11 cellular contexts compared by ENCODE assay signal in genomic region chr9:132163876-132164603, GRCh38. TPM values are rescaled to one million over a fixed set of nuclear protein-coding genes. Genes with fewer than 3 reads are reported as not detected.
A peak's percentile ranks its signal among the peaks of the same experiment; 100 is the strongest.
DNase-seq lines count a peak whose midpoint lies in the region; ATAC-seq and TF ChIP-seq lines count a peak whose summit lies in the region.
"Had no signal": no experiment of that assay in that cellular context is flagged by ENCODE, and none has a peak within 500 bp of the region (broad histone marks: within the 10 kb centered on the region; RNA-seq: fewer than 3 reads in every experiment).

No MANE protein-coding gene starts in this region.

- peaks cover 8 to 17% (median 13%) of the 10 kb centered on the region in 3 donors for H3K4me1 Mint-ChIP-seq in naive B cell

- H3K36me3 ChIP-seq in BLaER1 treated with 17β-estradiol and CSF1 and Interleukin-3, amounts not matched to agents 10 nM and 100 nM: peaks cover 0 to 31% (median 6%) of the 10 kb centered on the region in 11 experiments; a peak in 9 of 22 replicates
- H3K36me3 ChIP-seq in HUES48 (ENCODE audit: control insufficient read depth, insufficient read depth, low read length): no peaks in the 10 kb centered on the region

- peak overlapping the region; percentile 42 to 94 (median 68) for H3K4me3 Mint-ChIP-seq in naive B cell

- peak overlapping the region in 1 of 6 donors; percentile 86 for H3K27ac Mint-ChIP-seq in naive B cell
- H3K27ac Mint-ChIP-seq: activated naive CD4-positive, alpha-beta T cell treated with anti-CD3 and anti-CD28 coated beads, Interleukin-2, amount 50 U/mL, for 72 hours had no signal

- no peak for TF ChIP-seq CTCF in dorsolateral prefrontal cortex (IDR thresholded peaks at IDR 0.05 in 54 of 56, conservative IDR thresholded peaks at IDR 0.05 in 2 of 56; ENCODE audit: low read depth in 1 of 56, partially characterized antibody in 56 of 56)

- H3K4me3 ChIP-seq in BLaER1 treated with 17β-estradiol and CSF1 and Interleukin-3, amounts not matched to agents 10 nM and 100 nM: peak overlapping the region in 8 of 10 experiments; percentile 83 to 91 (median 87); a peak in 13 of 20 replicates
- H3K4me3 ChIP-seq in HUES48 (ENCODE audit: low read depth, low read length) (peak overlapping the region; percentile 59; the same call in 1 of the 2 replicates), dorsolateral prefrontal cortex (peak overlapping the region in 58 of 59 donors; percentile 54 to 91 (median 78))

- peaks cover 48 to 64% (median 51%) of the 10 kb centered on the region in 11 experiments for H3K27me3 ChIP-seq in BLaER1 treated with 17β-estradiol and CSF1 and Interleukin-3, amounts not matched to agents 10 nM and 100 nM
- H3K27me3 ChIP-seq in HUES48 (ENCODE audit: control insufficient read depth, insufficient read depth, low read length): peaks cover 82% of the 10 kb centered on the region
- H3K27me3 ChIP-seq in dorsolateral prefrontal cortex: peaks cover 0 to 7% (median 0%) of the 10 kb centered on the region in 45 donors

- no peaks in the 10 kb centered on the region for H3K9me3 ChIP-seq in BLaER1 treated with 17β-estradiol and CSF1 and Interleukin-3, amounts not matched to agents 10 nM and 100 nM (replicated peaks in 1 of 11)
- H3K9me3 ChIP-seq in HUES48 (ENCODE audit: control insufficient read depth, insufficient read depth, low read length): no peaks in the 10 kb centered on the region

- ATAC-seq in naive B cell (ENCODE audit: low read depth in 2 of 2) (no peak), GM19467 (IDR thresholded peaks at IDR 0.05; ENCODE audit: unreplicated experiment) (no peak), GM18498 (IDR thresholded peaks at IDR 0.05; ENCODE audit: unreplicated experiment) (no peak), GM21360 (IDR thresholded peaks at IDR 0.05; ENCODE audit: unreplicated experiment) (no peak)
- ATAC-seq: activated naive CD4-positive, alpha-beta T cell treated with anti-CD3 and anti-CD28 coated beads, Interleukin-2, amount 50 U/mL, for 72 hours had no signal

- no peak for DNase-seq in dorsolateral prefrontal cortex
- no peak for DNase-seq in naive B cell
- DNase-seq in NOMO-1 treated with DMSO at 0.1 percent for 48 hours (lab: John Stamatoyannopoulos, UW; ENCODE audit: unreplicated experiment): no peak
- DNase-seq: stimulated activated CD8-positive, alpha-beta memory T cell treated with anti-CD3 and anti-CD28 coated beads, Interleukin-4, amount 100 ng/mL, for 48 hours had no signal

- H3K9me3 Mint-ChIP-seq in naive B cell: no peaks in the 10 kb centered on the region
- H3K9me3 Mint-ChIP-seq: activated naive CD4-positive, alpha-beta T cell treated with anti-CD3 and anti-CD28 coated beads, Interleukin-2, amount 50 U/mL, for 72 hours had no signal

- intact Hi-C loops in dorsolateral prefrontal cortex (cut with DNase I): loop anchor here in 1 of 2 donors (1.0 to 10.0 kb wide), 3 partner anchors 23 to 149 kb away; partner anchors contain the start of gene MED27

- H3K9ac ChIP-seq in BLaER1 treated with 17β-estradiol and CSF1 and Interleukin-3, amounts not matched to agents 10 nM and 100 nM: peak overlapping the region in 4 of 11 experiments; percentile 82 to 94 (median 88); a peak in 6 of 22 replicates
- H3K9ac ChIP-seq in HUES48 (ENCODE audit: low read depth, low read length): no peak overlapping the region

- H4K20me1 ChIP-seq in BLaER1 treated with 17β-estradiol and CSF1 and Interleukin-3, amounts not matched to agents 10 nM and 100 nM: peaks cover 0 to 67% (median 65%) of the 10 kb centered on the region in 11 experiments; a peak in 20 of 22 replicates

- peaks cover 53 to 78% (median 73%) of the 10 kb centered on the region in 3 donors for H3K27me3 Mint-ChIP-seq in naive B cell

- peaks cover 16 to 58% (median 39%) of the 10 kb centered on the region in 10 experiments for H3K4me1 ChIP-seq in BLaER1 treated with 17β-estradiol and CSF1 and Interleukin-3, amounts not matched to agents 10 nM and 100 nM
- H3K4me1 ChIP-seq in HUES48 (ENCODE audit: control insufficient read depth, insufficient read depth, low read length): peaks cover 5% of the 10 kb centered on the region; the same call in 1 of the 2 replicates

- peak overlapping the region in 1 of 11 experiments; percentile 5; a peak in 1 of 22 replicates for H3K27ac ChIP-seq in BLaER1 treated with 17β-estradiol and CSF1 and Interleukin-3, amounts not matched to agents 10 nM and 100 nM
- H3K27ac ChIP-seq in HUES48 (ENCODE audit: low read depth, low read length): no peak overlapping the region
- peak overlapping the region in 20 of 59 donors; percentile 16 to 73 (median 37) for H3K27ac ChIP-seq in dorsolateral prefrontal cortex

- H3K36me3 Mint-ChIP-seq in naive B cell: peaks cover 0 to 7% of the 10 kb centered on the region in 2 donors

- peak overlapping the region in 10 of 11 experiments; percentile 97 to 100 (median 99); a peak in 20 of 22 replicates for H3K4me2 ChIP-seq in BLaER1 treated with 17β-estradiol and CSF1 and Interleukin-3, amounts not matched to agents 10 nM and 100 nM

RNA-seq across cellular contexts. Expression of gene NTNG2, which starts 2.2 kb away (rescaled TPM):
- 10 to 100 TPM; 21.7 to 81.3 (median 41.4) TPM for total RNA-seq in dorsolateral prefrontal cortex
- 1 to 10 TPM in 4 of 6 donors, under 1 TPM in 2; 0.35 to 4.0 (median 1.4) TPM for polyA plus RNA-seq in naive B cell (ENCODE audit: low read depth in 6 of 6)
- total RNA-seq: epithelial cell of proximal tubule had no signal
